Comparison of ENCODE assay signal across 15 cellular contexts in genomic region chr12:40566246-40566645, GRCh38.
A peak's percentile ranks its signal among the peaks of the same experiment; 100 is the strongest.
DNase-seq lines count a peak whose midpoint lies in the region; ATAC-seq, FAIRE-seq and TF ChIP-seq lines count a peak whose summit lies in the region.
"Had no signal": no experiment of that assay in that cellular context is flagged by ENCODE, and none has a peak within 500 bp of the region (broad histone marks: within the 10 kb centered on the region; RNA-seq: fewer than 3 reads in every experiment).

No MANE protein-coding gene starts in this region.

- FAIRE-seq in A549 (lab: Jason Lieb, UNC): no peak

- H3K4me3 ChIP-seq in A549 (no peak overlapping the region), esophagus squamous epithelium (no peak overlapping the region), endodermal cell (ENCODE audit: low read length) (no peak overlapping the region), prostate gland (no peak overlapping the region)
- H3K4me3 ChIP-seq: SJSA1 had no signal

- peak overlapping the region; percentile 10 to 57; a peak in 3 of 6 replicates for H3K27ac ChIP-seq in A549
- no peak overlapping the region for H3K27ac ChIP-seq in esophagus squamous epithelium
- H3K27ac ChIP-seq in endodermal cell (ENCODE audit: low read depth, low read length): no peak overlapping the region
- no peak overlapping the region for H3K27ac ChIP-seq in prostate gland
- H3K27ac ChIP-seq: C4-2B, SJSA1 had no signal

- peaks cover 3% of the 10 kb centered on the region for H3K9me3 Mint-ChIP-seq in glutamatergic neuron (ENCODE audit: unreplicated experiment)
- no peaks in the 10 kb centered on the region for H3K9me3 Mint-ChIP-seq in endodermal cell

- TF ChIP-seq RAD21 in A549 (conservative IDR thresholded peaks at IDR 0.05 in 1 of 2, IDR thresholded peaks at IDR 0.05 in 1 of 2): no peak

- peak overlapping the region; percentile 24; the same call in 1 of the 3 replicates for H3K4me2 ChIP-seq in A549

- H3K36me3 ChIP-seq in esophagus squamous epithelium (no peaks in the 10 kb centered on the region), endodermal cell (ENCODE audit: control insufficient read depth, insufficient read depth, low read length) (no peaks in the 10 kb centered on the region), prostate gland (no peaks in the 10 kb centered on the region)
- H3K36me3 ChIP-seq: SJSA1 had no signal

- peaks cover 36% of the 10 kb centered on the region for H3K4me1 Mint-ChIP-seq in glutamatergic neuron (ENCODE audit: low read depth, unreplicated experiment)
- peaks cover 6% of the 10 kb centered on the region for H3K4me1 Mint-ChIP-seq in endodermal cell

- peak in 1 of 2 experiments; percentile 42; a peak in 1 of 6 replicates for ATAC-seq in A549

- no peak overlapping the region for H3K9ac ChIP-seq in endodermal cell (ENCODE audit: extremely low read depth, low read length, poor library complexity, severe bottlenecking)

- DNase-seq in A549 (ENCODE audit: low read depth in 1 of 2, low spot score in 1 of 2) (peak in 1 of 2 experiments; percentile 76), G401 (ENCODE audit: low spot score) (peak; percentile 14), NCI-H460 (ENCODE audit: extremely low read depth, low read depth) (peak; percentile 55), glutamatergic neuron (no peak), esophagus squamous epithelium (lab: John Stamatoyannopoulos, UW) (no peak), endodermal cell (no peak), prostate gland (ENCODE audit: low spot score) (no peak)
- DNase-seq: H7, Kasumi-1, MM.1S, NCI-H1092 treated with DMSO at 0.1 percent for 48 hours, NCI-H2029 treated with DMSO at 0.1 percent for 48 hours, SW 1271 had no signal

- no peak for TF ChIP-seq POLR2A in A549 (IDR thresholded peaks at IDR 0.05; ENCODE audit: low read length)
- TF ChIP-seq POLR2A in esophagus squamous epithelium (IDR thresholded peaks at IDR 0.05): no peak
- TF ChIP-seq POLR2A in prostate gland (IDR thresholded peaks at IDR 0.05): no peak

- in situ Hi-C loops in G401 (cut with HindIII; ENCODE audit: low sequenced_read_pairs): no loop called here

- no peaks in the 10 kb centered on the region for H3K27me3 ChIP-seq in esophagus squamous epithelium
- H3K27me3 ChIP-seq in endodermal cell (ENCODE audit: control insufficient read depth, insufficient read depth, low read length, poor library complexity, severe bottlenecking): no peaks in the 10 kb centered on the region
- no peaks in the 10 kb centered on the region for H3K27me3 ChIP-seq in prostate gland (replicated peaks; ENCODE audit: insufficient read depth)
- H3K27me3 ChIP-seq: SJSA1 had no signal

- no peak for TF ChIP-seq EP300 in A549 (IDR thresholded peaks at IDR 0.05)

- intact Hi-C loops in esophagus squamous epithelium (cut with DNase I) (no loop called here), prostate gland (cut with DNase I) (no loop called here)

- 6% methylated on average over 1 of the region's 1 CpG for WGBS in A549 (ENCODE audit: missing lambda C conversion rate)
- 65 to 78% methylated on average over 1 of the region's 1 CpG for WGBS in esophagus squamous epithelium, 2 donors
- WGBS in endodermal cell (ENCODE audit: insufficient coverage in 1 of 2, insufficient read length in 1 of 2), 2 experiments: 100% methylated on average over 1 of the region's 1 CpG; no CpG with 5 or more reads in 1 of the 2 experiments
- WGBS in prostate gland: 85% methylated on average over 1 of the region's 1 CpG

- H3K27ac Mint-ChIP-seq in glutamatergic neuron (ENCODE audit: unreplicated experiment) (peak overlapping the region; percentile 72), endodermal cell (no peak overlapping the region)

- H3K36me3 Mint-ChIP-seq in glutamatergic neuron (ENCODE audit: unreplicated experiment) (no peaks in the 10 kb centered on the region), endodermal cell (ENCODE audit: low read depth) (no peaks in the 10 kb centered on the region)

- H3K27me3 Mint-ChIP-seq in glutamatergic neuron (ENCODE audit: unreplicated experiment) (peaks cover 4% of the 10 kb centered on the region), endodermal cell (ENCODE audit: insufficient read depth) (no peaks in the 10 kb centered on the region)

- no peaks in the 10 kb centered on the region for H3K9me3 ChIP-seq in A549
- no peaks in the 10 kb centered on the region for H3K9me3 ChIP-seq in esophagus squamous epithelium
- H3K9me3 ChIP-seq in endodermal cell (ENCODE audit: control insufficient read depth, low read length): peaks cover 5% of the 10 kb centered on the region
- H3K9me3 ChIP-seq in prostate gland: no peaks in the 10 kb centered on the region
- H3K9me3 ChIP-seq: SJSA1 had no signal

- H3K4me1 ChIP-seq in A549 (peaks cover 23% of the 10 kb centered on the region), esophagus squamous epithelium (no peaks in the 10 kb centered on the region), endodermal cell (ENCODE audit: control insufficient read depth, insufficient read depth, low read length) (no peaks in the 10 kb centered on the region), prostate gland (replicated peaks) (no peaks in the 10 kb centered on the region)
- H3K4me1 ChIP-seq: SJSA1 had no signal

- CTCF ChIA-PET in A549 (lab: Yijun Ruan, JAX): no interaction called here

- H3K4me3 Mint-ChIP-seq in glutamatergic neuron (ENCODE audit: unreplicated experiment) (peak overlapping the region; percentile 39), endodermal cell (no peak overlapping the region)

- TF ChIP-seq CTCF in A549 (IDR thresholded peaks at IDR 0.05): no peak
- TF ChIP-seq CTCF in glutamatergic neuron (IDR thresholded peaks at IDR 0.05; ENCODE audit: partially characterized antibody, unreplicated experiment): no peak
- no peak for TF ChIP-seq CTCF in esophagus squamous epithelium (IDR thresholded peaks at IDR 0.05)
- no peak for TF ChIP-seq CTCF in endodermal cell (conservative IDR thresholded peaks at IDR 0.05)
- TF ChIP-seq CTCF in prostate gland (IDR thresholded peaks at IDR 0.05): no peak

- POLR2A ChIA-PET in A549 (lab: Yijun Ruan, JAX): no interaction called here

TF ChIP-seq in A549, 52 proteins besides CTCF, POLR2A, EP300 and RAD21:
- TF ChIP-seq MAFK (IDR thresholded peaks at IDR 0.05; ENCODE audit: partially characterized antibody) (no peak), HOXA7 (CRISPR knock-in tag; IDR thresholded peaks at IDR 0.05) (no peak), NPAS2 (CRISPR knock-in tag; IDR thresholded peaks at IDR 0.05; ENCODE audit: borderline replicate concordance) (no peak), ZFP36 (IDR thresholded peaks at IDR 0.05; ENCODE audit: borderline replicate concordance, partially characterized antibody) (no peak), HEYL (CRISPR knock-in tag; IDR thresholded peaks at IDR 0.05) (no peak), ZNF302 (CRISPR knock-in tag; IDR thresholded peaks at IDR 0.05) (peak; percentile 27; the same call in 1 of the 2 replicates), NFE2L2 (conservative IDR thresholded peaks at IDR 0.05; ENCODE audit: low read length) (peak; percentile 62), JUNB (IDR thresholded peaks at IDR 0.05) (no peak), RFX5 (IDR thresholded peaks at IDR 0.05) (no peak), KDM1A (IDR thresholded peaks at IDR 0.05; ENCODE audit: low read depth) (no peak)

Comparison
In these comparisons a context has a peak if more than half of its experiments do, and no peak if none do; other contexts are left out.
1. DNase-seq: peak in G401 (single experiment) and NCI-H460 (single experiment); none in glutamatergic neuron (single experiment), esophagus squamous epithelium (single experiment), endodermal cell (single experiment) and prostate gland (single experiment).
2. H3K27ac ChIP-seq: peak in A549 (2 of 2); none in esophagus squamous epithelium (0 of 4), endodermal cell (single experiment) and prostate gland (0 of 2).